Comparison of ENCODE assay signal across 9 cellular contexts in genomic region chr15:78047631-78048409, GRCh38. TPM values are rescaled to one million over a fixed set of nuclear protein-coding genes. Genes with fewer than 3 reads are reported as not detected.
DNase-seq lines count a peak whose midpoint lies in the region; ATAC-seq and TF ChIP-seq lines count a peak whose summit lies in the region.
"Had no signal": no experiment of that assay in that cellular context is flagged by ENCODE, and none has a peak within 500 bp of the region (broad histone marks: within the 10 kb centered on the region; RNA-seq: fewer than 3 reads in every experiment).

No MANE protein-coding gene starts in this region.

- no peak overlapping the region for H3K27ac Mint-ChIP-seq in GM23338

- no peaks in the 10 kb centered on the region for H3K27me3 ChIP-seq in fibroblast of lung (ENCODE audit: control insufficient read depth, insufficient read depth, low read length)
- no peaks in the 10 kb centered on the region for H3K27me3 ChIP-seq in skeletal muscle tissue (ENCODE audit: control insufficient read depth in 3 of 3, insufficient read depth in 3 of 3, low read length in 3 of 3)
- no peaks in the 10 kb centered on the region for H3K27me3 ChIP-seq in GM23338 (ENCODE audit: insufficient read depth)
- no peaks in the 10 kb centered on the region for H3K27me3 ChIP-seq in PC-3 (ENCODE audit: low read length)

- H3K4me3 ChIP-seq in fibroblast of lung (replicated peaks in 1 of 4; ENCODE audit: control extremely low read depth in 1 of 4, insufficient read depth in 1 of 4, low read depth in 3 of 4, low read length in 4 of 4), result no peak overlapping the region
- H3K4me3 ChIP-seq in skeletal muscle tissue (ENCODE audit: low read length in 3 of 3), result no peak overlapping the region
- no peak overlapping the region for H3K4me3 ChIP-seq in GM23338
- no peak overlapping the region for H3K4me3 ChIP-seq in PC-3 (ENCODE audit: low read length)

- H3F3A ChIP-seq in GM23338 (replicated peaks; ENCODE audit: low read depth), result no peaks in the 10 kb centered on the region
- no peaks in the 10 kb centered on the region for H3F3A ChIP-seq in PC-3 (ENCODE audit: low read length, unreplicated experiment)

- no TSS peak for BruUV-seq in PC-3 (replicated peaks; lab: Mats Ljungman, UMichigan)

- H3K9me3 Mint-ChIP-seq in GM23338, result no peaks in the 10 kb centered on the region

- no peak overlapping the region for H2AFZ ChIP-seq in fibroblast of lung (ENCODE audit: low read length)
- H2AFZ ChIP-seq in GM23338, result no peak overlapping the region
- H2AFZ ChIP-seq in PC-3 (ENCODE audit: low read length), result no peak overlapping the region

- peaks cover 2% of the 10 kb centered on the region for H3K36me3 ChIP-seq in fibroblast of lung (ENCODE audit: control insufficient read depth, insufficient read depth, low read length)
- peaks cover 0 to 13% (median 9%) of the 10 kb centered on the region in 3 donors for H3K36me3 ChIP-seq in skeletal muscle tissue (ENCODE audit: control insufficient read depth in 3 of 3, insufficient read depth in 3 of 3, low read length in 3 of 3)
- peaks cover 5% of the 10 kb centered on the region; the same call in 1 of the 2 replicates for H3K36me3 ChIP-seq in GM23338 (ENCODE audit: insufficient read depth)
- H3K36me3 ChIP-seq in PC-3 (ENCODE audit: low read depth, low read length), result peaks cover 5% of the 10 kb centered on the region; the same call in 1 of the 2 replicates

- H3K4me1 ChIP-seq in fibroblast of lung (ENCODE audit: control insufficient read depth, extremely low read depth, insufficient read depth, low read length) (peaks cover 26% of the 10 kb centered on the region), skeletal muscle tissue (ENCODE audit: control insufficient read depth in 3 of 3, insufficient read depth in 3 of 3, low read length in 3 of 3) (peaks cover 24 to 53% (median 34%) of the 10 kb centered on the region in 3 donors), GM23338 (ENCODE audit: insufficient read depth) (peaks cover 29% of the 10 kb centered on the region; the same call in 1 of the 2 replicates), PC-3 (ENCODE audit: insufficient read depth, low read length) (peaks cover 7% of the 10 kb centered on the region; the same call in 1 of the 2 replicates)

- H3K4me2 ChIP-seq in fibroblast of lung (ENCODE audit: extremely low read depth, insufficient read depth, low read length) (no peak overlapping the region), GM23338 (no peak overlapping the region), PC-3 (ENCODE audit: low read length) (no peak overlapping the region)

- no peak overlapping the region for H3K4me3 Mint-ChIP-seq in GM23338

- H3K9me2 ChIP-seq in GM23338 (ENCODE audit: insufficient read depth) (no peaks in the 10 kb centered on the region), PC-3 (replicated peaks; ENCODE audit: low read length) (no peaks in the 10 kb centered on the region)

- H3K9ac ChIP-seq in fibroblast of lung (ENCODE audit: insufficient read depth, low read length) (no peak overlapping the region), skeletal muscle tissue (ENCODE audit: low read depth in 1 of 3, low read length in 3 of 3) (peak overlapping the region in 1 of 3 donors; percentile 24), PC-3 (ENCODE audit: low read length) (no peak overlapping the region)

- no peaks in the 10 kb centered on the region for H3K9me3 ChIP-seq in fibroblast of lung (ENCODE audit: control insufficient read depth, insufficient read depth, low read depth, low read length)
- H3K9me3 ChIP-seq in skeletal muscle tissue (ENCODE audit: control insufficient read depth in 3 of 3, low read length in 3 of 3), result no peaks in the 10 kb centered on the region
- H3K9me3 ChIP-seq in PC-3 (ENCODE audit: low read length), result no peaks in the 10 kb centered on the region

- H4K20me1 ChIP-seq in fibroblast of lung (ENCODE audit: control insufficient read depth, extremely low read depth, insufficient read depth, low read length), result no peaks in the 10 kb centered on the region
- no peaks in the 10 kb centered on the region for H4K20me1 ChIP-seq in GM23338 (replicated peaks; ENCODE audit: insufficient read depth)
- H4K20me1 ChIP-seq in PC-3 (ENCODE audit: low read length), result no peaks in the 10 kb centered on the region

- H3K79me2 ChIP-seq in fibroblast of lung (ENCODE audit: control insufficient read depth, insufficient read depth, low read length) (no peaks in the 10 kb centered on the region), GM23338 (replicated peaks; ENCODE audit: insufficient read depth) (no peaks in the 10 kb centered on the region), PC-3 (ENCODE audit: low read length) (no peaks in the 10 kb centered on the region)

- ATAC-seq in GM18868 (IDR thresholded peaks at IDR 0.05; ENCODE audit: unreplicated experiment), result no peak
- no peak for ATAC-seq in GM23338
- ATAC-seq in PC-3, result no peak

- DNase-seq in H4 (ENCODE audit: low spot score) (peak; percentile 47), SKM-1 treated with dmso at 0.1 percent for 144 hours (lab: John Stamatoyannopoulos, UW; ENCODE audit: unreplicated experiment) (peak; percentile 74), fibroblast of lung (ENCODE audit: low read depth in 2 of 2) (peak; percentile 72 to 85), GM23338 (ENCODE audit: low spot score) (no peak), PC-3 (no peak), T-helper 9 cell (no peak)
- DNase-seq: NCI-H1417 treated with DMSO at 0.1 percent for 48 hours had no signal

- H3K27ac ChIP-seq in fibroblast of lung (ENCODE audit: insufficient read depth, low read length), result peak overlapping the region; percentile 28
- H3K27ac ChIP-seq in skeletal muscle tissue (ENCODE audit: low read depth, low read length), result peak overlapping the region; percentile 8
- H3K27ac ChIP-seq in GM23338 (ENCODE audit: low read depth), result no peak overlapping the region
- no peak overlapping the region for H3K27ac ChIP-seq in PC-3 (ENCODE audit: low read length)

- intact Hi-C loops in PC-3 (cut with micrococcal nuclease), result no loop called here

- peaks cover 17% of the 10 kb centered on the region for H3K4me1 Mint-ChIP-seq in GM23338

- no peak for TF ChIP-seq CTCF in fibroblast of lung (conservative IDR thresholded peaks at IDR 0.05 in 1 of 2, IDR thresholded peaks at IDR 0.05 in 1 of 2; ENCODE audit: low read depth in 1 of 2, low read length in 2 of 2)
- no peak for TF ChIP-seq CTCF in GM23338 (conservative IDR thresholded peaks at IDR 0.05; ENCODE audit: low read depth in 2 of 2)
- no peak for TF ChIP-seq CTCF in PC-3 (conservative IDR thresholded peaks at IDR 0.05; ENCODE audit: low read depth, low read length)

- CTCF ChIA-PET in PC-3 (lab: Charles Lee), result no interaction called here

- H3K27me3 Mint-ChIP-seq in GM23338 (ENCODE audit: insufficient read depth, low read depth, poor library complexity), result no peaks in the 10 kb centered on the region

- POLR2A ChIA-PET in PC-3 (lab: Charles Lee; ENCODE audit: unreplicated experiment), result no interaction called here

- no peaks in the 10 kb centered on the region for H3K36me3 Mint-ChIP-seq in GM23338 (ENCODE audit: low read depth)

TF ChIP-seq in GM23338, 12 proteins besides CTCF, POLR2A, EP300 and RAD21:
- TF ChIP-seq CREB1 (CRISPR knock-in tag; IDR thresholded peaks at IDR 0.05; ENCODE audit: low read depth), result no peak
- TF ChIP-seq ZNF114 (CRISPR knock-in tag; IDR thresholded peaks at IDR 0.05), result no peak

RNA-seq across cellular contexts. Expression of gene TBC1D2B, which starts 29.7 kb away (rescaled TPM):
- total RNA-seq in H4 (2014; rRNA removed; shearing (Covaris generic)), result 12.3 and 13.8 TPM in 2 replicates
- total RNA-seq in fibroblast of lung (73.3 and 75.5 TPM in 2 replicates), skeletal muscle tissue (30.3 TPM), PC-3 (2014; rRNA removed) (12.6 and 19.0 TPM in 2 replicates)
- polyA plus RNA-seq in fibroblast of lung (28.4 and 49.4 TPM in 2 replicates), GM23338 (2016; fragmentation: Nextera tagmentation; extraction: Ambion mirVana) (3.6 and 5.2 TPM in 2 replicates)
- polyA plus RNA-seq in fibroblast of lung (2012), result 21.9 and 37.5 TPM in 2 replicates
- polyA minus RNA-seq in fibroblast of lung (ENCODE audit: low replicate concordance), result 30.3 and 55.1 TPM in 2 replicates
- 17.0 and 17.8 TPM in 2 replicates for total RNA-seq in GM23338 (2014; rRNA removed; shearing (Covaris generic))

RNA-seq across cellular contexts. Expression of gene SH2D7, which starts 44.5 kb away (rescaled TPM):
- not detected in 2 replicates for total RNA-seq in H4 (2014; rRNA removed; shearing (Covaris generic))
- total RNA-seq in fibroblast of lung, result not detected in 2 replicates
- 0.03 TPM in 1 of 2 replicates, not detected in the other for polyA plus RNA-seq in fibroblast of lung
- 0.07 TPM in 1 of 2 replicates, not detected in the other for polyA plus RNA-seq in fibroblast of lung (2012)
- not detected in 2 replicates for polyA minus RNA-seq in fibroblast of lung (ENCODE audit: low replicate concordance)
- total RNA-seq in skeletal muscle tissue, result not detected
- not detected in 2 replicates for total RNA-seq in GM23338 (2014; rRNA removed; shearing (Covaris generic))
- 0.31 and 0.33 TPM in 2 replicates for polyA plus RNA-seq in GM23338 (2016; fragmentation: Nextera tagmentation; extraction: Ambion mirVana)
- not detected in 2 replicates for total RNA-seq in PC-3 (2014; rRNA removed)

Comparison
In these comparisons a context has a peak if more than half of its experiments do, and no peak if none do; other contexts are left out.
1. DNase-seq: peak in H4 (single experiment), SKM-1 treated with dmso at 0.1 percent for 144 hours (single experiment) and fibroblast of lung (2 of 2); none in GM23338 (single experiment), PC-3 (single experiment) and T-helper 9 cell (single experiment).
2. H3K27ac ChIP-seq: peak in fibroblast of lung (single experiment) and skeletal muscle tissue (single experiment); none in GM23338 (single experiment) and PC-3 (single experiment).